ENCODE assay signal across 19 cellular contexts in the genomic region with DNA sequence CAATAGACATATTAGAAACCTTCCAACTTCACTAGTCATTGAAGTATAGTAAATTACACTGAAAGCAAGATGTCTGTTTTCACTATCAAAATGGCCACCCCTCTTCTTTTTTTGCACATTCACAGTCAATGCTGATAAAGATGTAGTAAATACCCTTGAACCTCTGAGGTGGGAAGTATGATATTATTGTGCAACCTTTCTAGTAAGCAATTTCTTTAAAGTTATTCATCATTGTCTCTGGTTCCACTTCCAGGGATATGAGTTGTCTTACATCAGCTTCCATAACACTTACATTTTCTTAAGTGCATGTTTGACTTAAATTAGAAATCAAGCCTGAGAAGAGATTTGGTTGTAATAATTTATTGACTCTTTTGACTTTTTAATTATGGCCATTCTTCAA.
"Had no signal": no experiment of that assay in that cellular context is flagged by ENCODE, and none has a peak within 500 bp of the region (broad histone marks: within the 10 kb centered on the region; RNA-seq: fewer than 3 reads in every experiment).

No MANE protein-coding gene starts in this region.

- H3K4me3 Mint-ChIP-seq: activated T-cell treated with anti-CD3 and anti-CD28 coated beads, Interleukin-2, amount 50 U/mL, for 72 hours; nephron had no signal

- H3K4me3 ChIP-seq: ascending aorta, cardiac muscle cell, lung, tibial artery had no signal

- DNase-seq: activated CD4-positive, alpha-beta T cell treated with anti-CD3 and anti-CD28 coated beads, Interleukin-2, amount 50 U/mL, for 4 hours; activated effector memory CD4-positive, alpha-beta T cell treated with anti-CD3 and anti-CD28 coated beads, Interleukin-2, amount 50 U/mL, for 16 hours; activated naive CD4-positive, alpha-beta T cell treated with anti-CD3 and anti-CD28 coated beads, Interleukin-2, amount 50 U/mL, for 16 hours; activated T-cell treated with anti-CD3 and anti-CD28 coated beads, Interleukin-2, amount 50 U/mL, for 72 hours; dermis blood vessel endothelial cell; effector memory CD4-positive, alpha-beta T cell; midbrain; nucleus accumbens; posterior cingulate gyrus; retina; stimulated activated CD4-positive, alpha-beta T cell treated with anti-CD3 and anti-CD28 coated beads, Interleukin-2, amount 100 ng/mL, for 24 hours; stimulated activated naive CD8-positive, alpha-beta T cell treated with anti-CD3 and anti-CD28 coated beads, Interleukin-15, Interleukin-2, amounts not matched to agents 100 U/mL and 50 U/mL, for 24 hours; substantia nigra; tibial artery had no signal

- H3K27ac Mint-ChIP-seq: activated T-cell treated with anti-CD3 and anti-CD28 coated beads, Interleukin-2, amount 50 U/mL, for 72 hours; nephron had no signal

- H3K27me3 ChIP-seq: ascending aorta, cardiac muscle cell, tibial artery had no signal

- H3K4me1 ChIP-seq: ascending aorta had no signal

- H3K4me1 Mint-ChIP-seq: nephron had no signal

- H3K36me3 ChIP-seq: ascending aorta, cardiac muscle cell, tibial artery had no signal

- ATAC-seq: activated T-cell treated with anti-CD3 and anti-CD28 coated beads, Interleukin-2, amount 50 U/mL, for 72 hours; left lobe of liver; stimulated activated naive CD8-positive, alpha-beta T cell treated with anti-CD3 and anti-CD28 coated beads, Interleukin-15, Interleukin-2, amounts not matched to agents 100 U/mL and 50 U/mL, for 24 hours had no signal

- H3K9me3 ChIP-seq: ascending aorta, tibial artery had no signal

- H3K27ac ChIP-seq: ascending aorta, cardiac muscle cell, tibial artery had no signal
